8 cellular contexts compared by ENCODE assay signal in genomic region chr13:46551410-46552301, GRCh38. TPM values are rescaled to one million over a fixed set of nuclear protein-coding genes. Genes with fewer than 3 reads are reported as not detected.
DNase-seq lines count a peak whose midpoint lies in the region; ATAC-seq, FAIRE-seq and TF ChIP-seq lines count a peak whose summit lies in the region.

No MANE protein-coding gene starts in this region.

- no peak for ATAC-seq in HG02970 (IDR thresholded peaks at IDR 0.05; ENCODE audit: low FRiP score, unreplicated experiment)

- intact Hi-C loops in kidney (cut with DNase I), result loop anchor here (10.0 kb wide), 1 partner anchor 133 kb away; no protein-coding TSS in a partner anchor

- H3K4me1 ChIP-seq in kidney (ENCODE audit: control insufficient read depth in 1 of 2, insufficient read depth in 1 of 2, low read depth in 1 of 2, low read length in 2 of 2), result peaks cover 3 to 9% of the 10 kb centered on the region in 2 donors

- peak; percentile 57 for FAIRE-seq in kidney (lab: Jason Lieb, UNC)

- H3K4me3 ChIP-seq in WI38 (ENCODE audit: low read depth, low read length) (peak overlapping the region; percentile 93), kidney (ENCODE audit: low read length in 2 of 2) (peak overlapping the region; percentile 84 to 90)

- DNase-seq in NOMO-1 (lab: John Stamatoyannopoulos, UW; ENCODE audit: unreplicated experiment in 2 of 2) (peak; percentile 32 to 53), NOMO-1 treated with dmso at 0.1 percent for 144 hours (lab: John Stamatoyannopoulos, UW; ENCODE audit: unreplicated experiment) (no peak), NCI-H2029 treated with DMSO at 0.1 percent for 48 hours (lab: John Stamatoyannopoulos, UW) (peak; percentile 20), kidney (peak; percentile 88)
- peak; percentile 27 for DNase-seq in central memory CD4-positive, alpha-beta T cell
- DNase-seq in stimulated activated CD4-positive, alpha-beta T cell treated with anti-CD3 and anti-CD28 coated beads, Interleukin-15, amount 100 ng/mL, for 1 hour (ENCODE audit: low read depth in 1 of 2, low spot score in 1 of 2), result peak; percentile 23 to 53

- no peaks in the 10 kb centered on the region for H3K36me3 ChIP-seq in kidney (ENCODE audit: control insufficient read depth in 1 of 2, insufficient read depth in 2 of 2, low read length in 2 of 2)

- peak; percentile 85 for TF ChIP-seq CTCF in WI38 (IDR thresholded peaks at IDR 0.05; ENCODE audit: low read depth, low read length)
- peak; percentile 87 for TF ChIP-seq CTCF in kidney (IDR thresholded peaks at IDR 0.05; ENCODE audit: borderline replicate concordance, extremely low read depth, insufficient read depth)

- H3K27ac ChIP-seq in kidney (ENCODE audit: low read depth in 2 of 2, low read length in 2 of 2), result peak overlapping the region; percentile 74 to 96

- H3K9me3 ChIP-seq in kidney (ENCODE audit: control insufficient read depth in 1 of 2, low read length in 2 of 2), result no peaks in the 10 kb centered on the region

- H3K9ac ChIP-seq in kidney (ENCODE audit: low read length in 2 of 2), result peak overlapping the region; percentile 53 to 87

RNA-seq across cellular contexts. Expression of gene LRCH1, which starts 1.3 kb away (rescaled TPM):
- total RNA-seq in kidney, result 39.0 TPM
- 10.2 TPM for polyA plus RNA-seq in kidney (ENCODE audit: insufficient read depth, low read depth, low replicate concordance)
